20 cellular contexts compared by ENCODE assay signal in the genomic region with DNA sequence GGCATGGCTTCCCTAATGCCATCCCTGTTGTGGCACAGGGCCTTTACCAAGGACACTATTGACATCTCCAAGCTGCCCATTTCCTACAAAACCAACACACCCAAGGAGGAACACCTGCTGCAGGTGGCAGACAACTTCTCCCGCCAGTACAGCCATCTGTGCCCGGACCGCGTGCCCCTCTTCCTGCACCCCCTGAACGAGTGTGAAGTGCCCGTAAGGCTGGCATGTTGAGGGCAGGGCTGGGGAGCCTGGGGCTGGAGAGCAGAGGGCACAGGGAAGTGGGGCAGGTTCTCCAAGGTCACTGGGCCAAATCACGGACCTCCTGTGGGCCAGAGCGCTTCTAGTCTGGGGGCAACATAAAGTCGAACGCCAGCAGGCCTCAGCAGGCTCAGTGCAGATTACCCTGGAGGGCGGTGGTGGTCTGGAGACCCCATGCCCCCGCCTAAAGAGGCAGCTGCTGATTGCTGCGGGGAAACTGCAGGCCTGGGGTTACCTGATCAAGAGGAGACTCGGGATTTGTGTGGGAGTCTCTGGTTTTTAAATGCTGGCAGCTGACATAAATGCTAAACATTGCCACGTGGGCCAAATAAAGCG. TPM values are rescaled to one million over a fixed set of nuclear protein-coding genes. Genes with fewer than 3 reads are reported as not detected.
A peak's percentile ranks its signal among the peaks of the same experiment; 100 is the strongest.
DNase-seq lines count a peak whose midpoint lies in the region; ATAC-seq and TF ChIP-seq lines count a peak whose summit lies in the region.
"Had no signal": no experiment of that assay in that cellular context is flagged by ENCODE, and none has a peak within 500 bp of the region (broad histone marks: within the 10 kb centered on the region; RNA-seq: fewer than 3 reads in every experiment).

No MANE protein-coding gene starts in this region.

- H3K9me3 ChIP-seq in cardiac muscle cell (ENCODE audit: low read depth) (no peaks in the 10 kb centered on the region), sigmoid colon (no peaks in the 10 kb centered on the region), testis (no peaks in the 10 kb centered on the region)
- H3K9me3 ChIP-seq: A549 had no signal

- intact Hi-C loops in left ventricle myocardium superior (cut with micrococcal nuclease) = no loop called here
- intact Hi-C loops in sigmoid colon (cut with DNase I) = no loop called here
- intact Hi-C loops in testis (cut with DNase I; ENCODE audit: low total_unique reads) = no loop called here

- no peaks in the 10 kb centered on the region for H3K27me3 ChIP-seq in cardiac muscle cell
- H3K27me3 ChIP-seq in sigmoid colon = no peaks in the 10 kb centered on the region
- H3K27me3 ChIP-seq in testis = no peaks in the 10 kb centered on the region

- H3K27ac ChIP-seq in cardiac muscle cell = peak overlapping the region; percentile 51
- H3K27ac ChIP-seq in sigmoid colon = no peak overlapping the region
- H3K27ac ChIP-seq in testis = no peak overlapping the region
- H3K27ac ChIP-seq: 22Rv1, A549, C4-2B, GM23248 had no signal

- no peak for ATAC-seq in left ventricle myocardium superior
- ATAC-seq: A549 had no signal

- TF ChIP-seq CTCF in cardiac muscle cell (IDR thresholded peaks at IDR 0.05; ENCODE audit: low read depth, low read length) (no peak), sigmoid colon (IDR thresholded peaks at IDR 0.05) (no peak), testis (IDR thresholded peaks at IDR 0.05) (no peak)

- H3K4me1 ChIP-seq in cardiac muscle cell (ENCODE audit: low read depth) = peaks cover 16% of the 10 kb centered on the region
- no peaks in the 10 kb centered on the region for H3K4me1 ChIP-seq in sigmoid colon
- H3K4me1 ChIP-seq in testis = peaks cover 11% of the 10 kb centered on the region

- no peak for TF ChIP-seq EP300 in sigmoid colon (IDR thresholded peaks at IDR 0.05)

- no peak for TF ChIP-seq POLR2A in sigmoid colon (IDR thresholded peaks at IDR 0.05)
- TF ChIP-seq POLR2A in testis (IDR thresholded peaks at IDR 0.05) = no peak

- DNase-seq in cardiac muscle cell (ENCODE audit: low read depth in 1 of 2, low spot score in 1 of 2) (no peak), left ventricle myocardium superior (no peak), iPS-NIHi7 (ENCODE audit: extremely low spot score) (peak; percentile 7), sigmoid colon (peak; percentile 62), hypothalamus (lab: John Stamatoyannopoulos, UW) (no peak), NCI-H526 treated with DMSO at 0.1 percent for 48 hours (lab: John Stamatoyannopoulos, UW) (no peak), testis (no peak)
- DNase-seq: AML-193; CD4-positive, alpha-beta T cell; DMS153; DMS79; GDM1; GM23248; HCEC 1CT had no signal

- H3K4me3 ChIP-seq in cardiac muscle cell (no peak overlapping the region), sigmoid colon (no peak overlapping the region), testis (no peak overlapping the region)
- H3K4me3 ChIP-seq: A549, GM23248 had no signal

- H3K36me3 ChIP-seq in cardiac muscle cell (no peaks in the 10 kb centered on the region), sigmoid colon (no peaks in the 10 kb centered on the region), testis (ENCODE audit: low read depth, missing control alignments) (no peaks in the 10 kb centered on the region)

- WGBS in sigmoid colon, 2 donors = 82 to 86% methylated on average over 16 of the region's 16 CpGs
- 78 to 92% methylated on average over 5 to 16 of the region's 16 CpGs for whole genome bisulfite sequencing in testis, 2 donors

RNA-seq across cellular contexts. Expression of a gene that starts 4.3 kb away (rescaled TPM):
- total RNA-seq in cardiac muscle cell (0.83 and 1.2 TPM in 2 replicates), left ventricle myocardium superior (not detected), sigmoid colon (not detected), testis (10 to 100 TPM; 35.4 to 62.7 TPM)
- polyA plus RNA-seq in cardiac muscle cell (2.0 and 3.4 TPM in 2 replicates), sigmoid colon (not detected), testis (ENCODE audit: insufficient read depth, low read depth, low replicate concordance) (199 TPM)
- total RNA-seq: CD4-positive, alpha-beta T cell; Daoy; GM23248 had no signal
- polyA plus RNA-seq: BJ, GM23248 had no signal

RNA-seq across cellular contexts. Expression of a gene that starts 30.8 kb away (rescaled TPM):
- not detected in 2 replicates for total RNA-seq in cardiac muscle cell
- 0.41 TPM in 1 of 2 replicates, not detected in the other for polyA plus RNA-seq in cardiac muscle cell
- total RNA-seq in left ventricle myocardium superior = 0.82 TPM
- 1 to 10 TPM; 3.0 to 6.6 (median 4.9) TPM for total RNA-seq in sigmoid colon
- 1 to 10 TPM in 2 of 3 donors, under 1 TPM in 1; 0.69 to 3.6 (median 2.4) TPM for polyA plus RNA-seq in sigmoid colon
- under 1 TPM; 0.37 to 0.63 TPM for total RNA-seq in testis
- polyA plus RNA-seq in testis (ENCODE audit: insufficient read depth, low read depth, low replicate concordance) = 0.82 TPM
- total RNA-seq: Daoy, GM23248, H4 had no signal
- polyA plus RNA-seq: BJ, GM23248 had no signal

RNA-seq across cellular contexts. Expression of a gene that starts 36.7 kb away (rescaled TPM):
- total RNA-seq in cardiac muscle cell = 46.4 and 52.5 TPM in 2 replicates
- polyA plus RNA-seq in cardiac muscle cell = 42.8 and 49.4 TPM in 2 replicates
- 9.3 TPM for total RNA-seq in left ventricle myocardium superior
- 10 to 100 TPM in 2 of 4 donors, 1 to 10 TPM in 2; 4.3 to 15.0 (median 10.1) TPM for total RNA-seq in sigmoid colon
- 10 to 100 TPM in 2 of 3 donors, 1 to 10 TPM in 1; 8.6 to 18.6 (median 10.8) TPM for polyA plus RNA-seq in sigmoid colon
- 10 to 100 TPM; 52.7 to 53.5 TPM for total RNA-seq in testis
- 105 TPM for polyA plus RNA-seq in testis (ENCODE audit: insufficient read depth, low read depth, low replicate concordance)

Comparison
In these comparisons a context has a peak if more than half of its experiments do, and no peak if none do; other contexts are left out.
1. DNase-seq: peak in iPS-NIHi7 (single experiment) and sigmoid colon (single experiment); none in cardiac muscle cell (0 of 2), left ventricle myocardium superior (single experiment), hypothalamus (0 of 51), NCI-H526 treated with DMSO at 0.1 percent for 48 hours (single experiment) and testis (single experiment).
2. RNA of a gene that starts 4.3 kb away (total RNA-seq): 35.4 to 62.7 TPM in testis; 0.83 to 1.2 TPM in cardiac muscle cell, not detected in left ventricle myocardium superior (single experiment) and not detected in sigmoid colon; every median in the first group is over 10 times any median in the second.